In the genomic region with DNA sequence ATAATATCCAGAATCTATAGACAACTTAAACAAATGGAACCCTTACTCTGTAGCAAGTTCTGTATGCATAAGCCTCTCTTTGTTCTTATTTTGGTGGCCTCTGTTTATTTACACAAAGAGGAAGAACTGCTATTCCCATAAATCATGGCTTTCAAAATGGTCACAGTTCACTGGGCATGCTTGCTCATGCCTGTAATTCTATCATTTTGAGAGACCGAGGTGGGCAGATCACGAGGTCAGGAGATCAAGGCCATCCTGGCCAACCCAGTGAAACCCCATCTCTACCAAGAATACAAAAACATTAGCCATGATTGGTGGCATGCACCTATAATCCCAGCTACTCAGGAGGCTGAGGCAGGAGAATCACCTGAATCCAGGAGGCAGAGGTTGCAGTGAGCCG, we compare ENCODE assay signal across 1 cellular context.
A peak's percentile ranks its signal among the peaks of the same experiment; 100 is the strongest.
TF ChIP-seq lines count a peak whose summit lies in the region.
"Not testable (repeated sequence)": the region's sequence is repeated elsewhere in the genome, so short reads cannot be mapped to it uniquely, and the experiment has no call there.

No MANE protein-coding gene starts in this region.

TF ChIP-seq in HepG2, 621 proteins besides CTCF, POLR2A, EP300 and RAD21 (continued from another document and continues in another):
- TF ChIP-seq RXRA (CRISPR knock-in tag; IDR thresholded peaks at IDR 0.05) (peak; percentile 28; the same call in 1 of the 2 replicates), KLF6 (CRISPR knock-in tag; IDR thresholded peaks at IDR 0.05) (0 out of 2 replicates have a peak, but pooled peaks have one; percentile 31), NR2F6 (IDR thresholded peaks at IDR 0.05) (peak; percentile 46; the same call in 1 of the 2 replicates), NR2F6 (CRISPR knock-in tag; IDR thresholded peaks at IDR 0.05) (peak; percentile 89), FOXA1 (CRISPR knock-in tag; IDR thresholded peaks at IDR 0.05) (0 out of 2 replicates have a peak, but pooled peaks have one; percentile 7), SOX5 (CRISPR knock-in tag; IDR thresholded peaks at IDR 0.05; ENCODE audit: borderline replicate concordance) (peak; percentile 81), ZBTB25 (CRISPR knock-in tag; IDR thresholded peaks at IDR 0.05) (0 out of 2 replicates have a peak, but pooled peaks have one; percentile 44), TCF7 (IDR thresholded peaks at IDR 0.05; ENCODE audit: low read depth) (peak; percentile 14; the same call in 1 of the 2 replicates), BCL6 (CRISPR knock-in tag; IDR thresholded peaks at IDR 0.05) (0 out of 2 replicates have a peak, but pooled peaks have one; percentile 20), ZBTB43 (CRISPR knock-in tag; conservative IDR thresholded peaks at IDR 0.05) (0 out of 2 replicates have a peak, but pooled peaks have one; percentile 41), SIX1 (CRISPR knock-in tag; IDR thresholded peaks at IDR 0.05; ENCODE audit: borderline replicate concordance) (peak; percentile 17; the same call in 1 of the 2 replicates), SALL1 (CRISPR knock-in tag; IDR thresholded peaks at IDR 0.05) (peak; percentile 38; the same call in 1 of the 2 replicates), FOSL2 (CRISPR knock-in tag; IDR thresholded peaks at IDR 0.05) (peak; percentile 52), NR2F1 (CRISPR knock-in tag; IDR thresholded peaks at IDR 0.05) (peak; percentile 53 to 54; a peak in 2 of 4 replicates), ZNF232 (CRISPR knock-in tag; IDR thresholded peaks at IDR 0.05; ENCODE audit: borderline replicate concordance) (0 out of 2 replicates have a peak, but pooled peaks have one; percentile 33), FOXP4 (CRISPR knock-in tag; IDR thresholded peaks at IDR 0.05) (0 out of 2 replicates have a peak, but pooled peaks have one; percentile 33), SOX13 (CRISPR knock-in tag; conservative IDR thresholded peaks at IDR 0.05 in 1 of 2, IDR thresholded peaks at IDR 0.05 in 1 of 2) (peak in 1 of 2 experiments; percentile 82; a peak in 2 of 4 replicates), SAP130 (CRISPR knock-in tag; IDR thresholded peaks at IDR 0.05; ENCODE audit: low read depth) (peak; percentile 65), ZKSCAN8 (CRISPR knock-in tag; IDR thresholded peaks at IDR 0.05; ENCODE audit: borderline replicate concordance) (peak; percentile 83; the same call in 1 of the 2 replicates), MEIS2 (CRISPR knock-in tag; IDR thresholded peaks at IDR 0.05) (peak; percentile 26; the same call in 1 of the 2 replicates), ZNF644 (CRISPR knock-in tag; IDR thresholded peaks at IDR 0.05; ENCODE audit: low read depth) (peak; percentile 88), MED1 (CRISPR knock-in tag; IDR thresholded peaks at IDR 0.05) (peak; percentile 63), ZNF331 (CRISPR knock-in tag; IDR thresholded peaks at IDR 0.05) (peak; percentile 36; the same call in 1 of the 2 replicates), RXRB (CRISPR knock-in tag; IDR thresholded peaks at IDR 0.05; ENCODE audit: borderline replicate concordance) (peak; percentile 38; the same call in 1 of the 2 replicates), RCOR2 (CRISPR knock-in tag; IDR thresholded peaks at IDR 0.05) (peak; percentile 76), ZMYM2 (CRISPR knock-in tag; IDR thresholded peaks at IDR 0.05) (0 out of 2 replicates have a peak, but pooled peaks have one; percentile 21), KAT8 (CRISPR knock-in tag; IDR thresholded peaks at IDR 0.05) (0 out of 2 replicates have a peak, but pooled peaks have one; percentile 40), MIER3 (CRISPR knock-in tag; IDR thresholded peaks at IDR 0.05; ENCODE audit: borderline replicate concordance) (peak; percentile 60; the same call in 1 of the 2 replicates), SOX6 (CRISPR knock-in tag; IDR thresholded peaks at IDR 0.05) (peak; percentile 44; the same call in 1 of the 2 replicates), HOMEZ (CRISPR knock-in tag; IDR thresholded peaks at IDR 0.05; ENCODE audit: low read depth) (peak; percentile 83; the same call in 1 of the 2 replicates), NFKBIZ (CRISPR knock-in tag; IDR thresholded peaks at IDR 0.05) (peak; percentile 62; the same call in 1 of the 2 replicates), FOXP1 (CRISPR knock-in tag; IDR thresholded peaks at IDR 0.05) (peak; percentile 51; the same call in 1 of the 2 replicates), HDAC1 (CRISPR knock-in tag; IDR thresholded peaks at IDR 0.05) (0 out of 2 replicates have a peak, but pooled peaks have one; percentile 17), NCOA2 (CRISPR knock-in tag; IDR thresholded peaks at IDR 0.05) (peak; percentile 84), HOXA5 (CRISPR knock-in tag; IDR thresholded peaks at IDR 0.05) (peak; percentile 59; the same call in 1 of the 2 replicates)
- TF ChIP-seq FOXA1, SOX13, SOX6, FOXP1 (IDR thresholded peaks at IDR 0.05): not testable (repeated sequence)
- TF ChIP-seq, protein P1, sequence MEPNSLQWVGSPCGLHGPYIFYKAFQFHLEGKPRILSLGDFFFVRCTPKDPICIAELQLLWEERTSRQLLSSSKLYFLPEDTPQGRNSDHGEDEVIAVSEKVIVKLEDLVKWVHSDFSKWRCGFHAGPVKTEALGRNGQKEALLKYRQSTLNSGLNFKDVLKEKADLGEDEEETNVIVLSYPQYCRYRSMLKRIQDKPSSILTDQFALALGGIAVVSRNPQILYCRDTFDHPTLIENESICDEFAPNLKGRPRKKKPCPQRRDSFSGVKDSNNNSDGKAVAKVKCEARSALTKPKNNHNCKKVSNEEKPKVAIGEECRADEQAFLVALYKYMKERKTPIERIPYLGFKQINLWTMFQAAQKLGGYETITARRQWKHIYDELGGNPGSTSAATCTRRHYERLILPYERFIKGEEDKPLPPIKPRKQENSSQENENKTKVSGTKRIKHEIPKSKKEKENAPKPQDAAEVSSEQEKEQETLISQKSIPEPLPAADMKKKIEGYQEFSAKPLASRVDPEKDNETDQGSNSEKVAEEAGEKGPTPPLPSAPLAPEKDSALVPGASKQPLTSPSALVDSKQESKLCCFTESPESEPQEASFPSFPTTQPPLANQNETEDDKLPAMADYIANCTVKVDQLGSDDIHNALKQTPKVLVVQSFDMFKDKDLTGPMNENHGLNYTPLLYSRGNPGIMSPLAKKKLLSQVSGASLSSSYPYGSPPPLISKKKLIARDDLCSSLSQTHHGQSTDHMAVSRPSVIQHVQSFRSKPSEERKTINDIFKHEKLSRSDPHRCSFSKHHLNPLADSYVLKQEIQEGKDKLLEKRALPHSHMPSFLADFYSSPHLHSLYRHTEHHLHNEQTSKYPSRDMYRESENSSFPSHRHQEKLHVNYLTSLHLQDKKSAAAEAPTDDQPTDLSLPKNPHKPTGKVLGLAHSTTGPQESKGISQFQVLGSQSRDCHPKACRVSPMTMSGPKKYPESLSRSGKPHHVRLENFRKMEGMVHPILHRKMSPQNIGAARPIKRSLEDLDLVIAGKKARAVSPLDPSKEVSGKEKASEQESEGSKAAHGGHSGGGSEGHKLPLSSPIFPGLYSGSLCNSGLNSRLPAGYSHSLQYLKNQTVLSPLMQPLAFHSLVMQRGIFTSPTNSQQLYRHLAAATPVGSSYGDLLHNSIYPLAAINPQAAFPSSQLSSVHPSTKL (CRISPR knock-in tag; IDR thresholded peaks at IDR 0.05): peak; percentile 75
- TF ChIP-seq, protein P2, sequence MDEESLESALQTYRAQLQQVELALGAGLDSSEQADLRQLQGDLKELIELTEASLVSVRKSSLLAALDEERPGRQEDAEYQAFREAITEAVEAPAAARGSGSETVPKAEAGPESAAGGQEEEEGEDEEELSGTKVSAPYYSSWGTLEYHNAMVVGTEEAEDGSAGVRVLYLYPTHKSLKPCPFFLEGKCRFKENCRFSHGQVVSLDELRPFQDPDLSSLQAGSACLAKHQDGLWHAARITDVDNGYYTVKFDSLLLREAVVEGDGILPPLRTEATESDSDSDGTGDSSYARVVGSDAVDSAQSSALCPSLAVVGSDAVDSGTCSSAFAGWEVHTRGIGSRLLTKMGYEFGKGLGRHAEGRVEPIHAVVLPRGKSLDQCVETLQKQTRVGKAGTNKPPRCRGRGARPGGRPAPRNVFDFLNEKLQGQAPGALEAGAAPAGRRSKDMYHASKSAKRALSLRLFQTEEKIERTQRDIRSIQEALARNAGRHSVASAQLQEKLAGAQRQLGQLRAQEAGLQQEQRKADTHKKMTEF (CRISPR knock-in tag; IDR thresholded peaks at IDR 0.05): peak; percentile 63; the same call in 1 of the 2 replicates
- TF ChIP-seq, protein P3, sequence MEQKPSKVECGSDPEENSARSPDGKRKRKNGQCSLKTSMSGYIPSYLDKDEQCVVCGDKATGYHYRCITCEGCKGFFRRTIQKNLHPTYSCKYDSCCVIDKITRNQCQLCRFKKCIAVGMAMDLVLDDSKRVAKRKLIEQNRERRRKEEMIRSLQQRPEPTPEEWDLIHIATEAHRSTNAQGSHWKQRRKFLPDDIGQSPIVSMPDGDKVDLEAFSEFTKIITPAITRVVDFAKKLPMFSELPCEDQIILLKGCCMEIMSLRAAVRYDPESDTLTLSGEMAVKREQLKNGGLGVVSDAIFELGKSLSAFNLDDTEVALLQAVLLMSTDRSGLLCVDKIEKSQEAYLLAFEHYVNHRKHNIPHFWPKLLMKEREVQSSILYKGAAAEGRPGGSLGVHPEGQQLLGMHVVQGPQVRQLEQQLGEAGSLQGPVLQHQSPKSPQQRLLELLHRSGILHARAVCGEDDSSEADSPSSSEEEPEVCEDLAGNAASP (CRISPR knock-in tag; IDR thresholded peaks at IDR 0.05; ENCODE audit: borderline replicate concordance): peak; percentile 27; the same call in 1 of the 2 replicates
